Comparison of ENCODE assay signal across 1 cellular context in genomic region chr17:8290043-8290442, GRCh38.
TF ChIP-seq lines count a peak whose summit lies in the region.

No MANE protein-coding gene starts in this region.

TF ChIP-seq in HEK293, 187 proteins besides CTCF, POLR2A, EP300 and RAD21:
- no peak for TF ChIP-seq REST (tag by site-specific recombination; IDR thresholded peaks at IDR 0.05)
- no peak for TF ChIP-seq REPIN1 (tag by site-specific recombination; IDR thresholded peaks at IDR 0.05; ENCODE audit: low read depth)
- peak; percentile 52 for TF ChIP-seq ZFHX2 (tag by site-specific recombination; conservative IDR thresholded peaks at IDR 0.05)
- no peak for TF ChIP-seq ZNF221 (tag by site-specific recombination; IDR thresholded peaks at IDR 0.05; ENCODE audit: borderline replicate concordance)
- TF ChIP-seq ZNF266 (tag by site-specific recombination; IDR thresholded peaks at IDR 0.05; ENCODE audit: low read depth): no peak
- TF ChIP-seq ZNF211 (tag by site-specific recombination; IDR thresholded peaks at IDR 0.05; ENCODE audit: low read depth): no peak
- TF ChIP-seq HOXC10 (CRISPR knock-in tag; IDR thresholded peaks at IDR 0.05): no peak
- TF ChIP-seq ZNF354C (tag by site-specific recombination; IDR thresholded peaks at IDR 0.05; ENCODE audit: borderline replicate concordance, low read depth): no peak
- no peak for TF ChIP-seq ZFP69B (tag by site-specific recombination; IDR thresholded peaks at IDR 0.05)
- peak; percentile 41; the same call in 1 of the 2 replicates for TF ChIP-seq SP2 (tag by site-specific recombination; IDR thresholded peaks at IDR 0.05)
- 0 out of 2 replicates have a peak, but pooled peaks have one; percentile 13 for TF ChIP-seq EGR2 (tag by site-specific recombination; IDR thresholded peaks at IDR 0.05; ENCODE audit: low read depth)
- no peak for TF ChIP-seq ZNF26 (tag by site-specific recombination; IDR thresholded peaks at IDR 0.05)
- TF ChIP-seq ZXDB (tag by site-specific recombination; IDR thresholded peaks at IDR 0.05): no peak
- TF ChIP-seq ZNF391 (tag by site-specific recombination; IDR thresholded peaks at IDR 0.05; ENCODE audit: borderline replicate concordance, low read depth): no peak
- 0 out of 2 replicates have a peak, but pooled peaks have one; percentile 35 for TF ChIP-seq PRDM10 (tag by site-specific recombination; IDR thresholded peaks at IDR 0.05)
- TF ChIP-seq ZNF10 (tag by site-specific recombination; IDR thresholded peaks at IDR 0.05): no peak
